14 cellular contexts compared by ENCODE assay signal in the genomic region with DNA sequence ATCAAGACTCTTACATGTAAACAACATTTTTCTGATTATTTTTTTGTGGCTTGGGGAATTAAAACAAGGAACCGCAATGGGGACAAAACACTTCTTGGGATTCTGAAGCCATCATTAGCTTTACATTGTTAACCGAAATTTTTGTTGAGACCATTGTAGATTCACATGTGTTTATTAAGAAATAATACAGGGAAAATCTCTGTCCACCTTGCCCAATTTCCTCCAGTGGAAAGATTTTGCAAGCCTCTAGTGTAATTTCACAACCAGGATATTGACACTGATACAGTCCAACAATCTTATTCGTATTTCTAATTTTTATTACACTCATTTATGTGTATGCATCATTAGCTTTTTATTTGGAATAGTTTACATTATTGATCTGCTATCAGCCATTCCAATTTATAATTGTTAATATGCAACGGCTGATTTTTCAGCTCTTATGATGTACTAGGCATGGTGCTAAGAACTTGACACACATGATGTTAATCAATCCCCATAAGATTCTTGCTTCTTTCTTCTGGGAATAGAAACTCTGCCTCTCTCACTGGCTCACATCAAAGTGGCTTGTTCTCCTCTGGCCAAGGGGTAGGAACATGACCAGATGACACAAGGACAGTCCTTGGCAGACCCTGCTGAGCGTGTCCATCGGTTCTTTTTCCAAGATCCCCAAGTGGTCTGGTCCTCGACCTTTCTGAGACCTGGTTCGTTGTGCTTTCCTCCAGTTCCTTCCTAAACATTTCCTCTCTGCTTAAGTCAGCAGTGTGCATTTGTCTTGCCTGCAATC.
A peak's percentile ranks its signal among the peaks of the same experiment; 100 is the strongest.
DNase-seq lines count a peak whose midpoint lies in the region; ATAC-seq and TF ChIP-seq lines count a peak whose summit lies in the region.
"Had no signal": no experiment of that assay in that cellular context is flagged by ENCODE, and none has a peak within 500 bp of the region (broad histone marks: within the 10 kb centered on the region; RNA-seq: fewer than 3 reads in every experiment).

No MANE protein-coding gene starts in this region.

- H3K27me3 ChIP-seq in ovary (no peaks in the 10 kb centered on the region), Caco-2 (replicated peaks; ENCODE audit: control insufficient read depth, insufficient read depth, low read length) (no peaks in the 10 kb centered on the region)

- no peak for TF ChIP-seq POLR2A in ovary (IDR thresholded peaks at IDR 0.05)

- no peak overlapping the region for H3K4me3 Mint-ChIP-seq in activated CD4-positive, alpha-beta memory T cell treated with anti-CD3 and anti-CD28 coated beads, Interleukin-2, amount 10 ng/mL, durations not matched to agents 7 days and 5 days
- H3K4me3 Mint-ChIP-seq in Caco-2 (ENCODE audit: unreplicated experiment) (no peak overlapping the region), HFFc6 (no peak overlapping the region)
- H3K4me3 Mint-ChIP-seq: CD4-positive, alpha-beta memory T cell; H9 had no signal

- H3K4me3 ChIP-seq in fibroblast of pulmonary artery (replicated peaks; ENCODE audit: low read depth, low read length) (no peak overlapping the region), ovary (no peak overlapping the region), Caco-2 (ENCODE audit: low read depth, low read length) (no peak overlapping the region)

- WGBS in ovary, 3 donors, result 48 to 71% (median 54%) methylated on average over 8 of the region's 8 CpGs

- POLR2A ChIA-PET in activated CD4-positive, alpha-beta memory T cell treated with anti-CD3 and anti-CD28 coated beads, Interleukin-2, amount 10 ng/mL, durations not matched to agents 7 days and 5 days (lab: Charles Lee), result no interaction called here
- POLR2A ChIA-PET in Caco-2 (lab: Charles Lee), result no interaction called here

- TF ChIP-seq EP300 in ovary (IDR thresholded peaks at IDR 0.05), result no peak

- peak; percentile 62 for DNase-seq in HCEC 1CT
- peak; percentile 55 for DNase-seq in amniotic epithelial cell (ENCODE audit: low read depth)
- peak; percentile 76 for DNase-seq in fibroblast of pulmonary artery (ENCODE audit: low read depth)
- DNase-seq in ovary, result no peak
- DNase-seq in activated CD4-positive, alpha-beta memory T cell treated with anti-CD3 and anti-CD28 coated beads, Interleukin-2, amount 10 ng/mL, durations not matched to agents 7 days and 5 days, result no peak
- DNase-seq in Caco-2, result no peak
- DNase-seq in HFFc6, result no peak
- DNase-seq: CD4-positive, alpha-beta memory T cell; DMS79 treated with DMSO at 0.1 percent for 48 hours; H9; NCI-H1048; NCI-H2081 treated with DMSO at 0.1 percent for 48 hours; NCI-H524 treated with DMSO at 0.1 percent for 48 hours had no signal

- H3K27ac Mint-ChIP-seq in activated CD4-positive, alpha-beta memory T cell treated with anti-CD3 and anti-CD28 coated beads, Interleukin-2, amount 10 ng/mL, durations not matched to agents 7 days and 5 days, result no peak overlapping the region
- H3K27ac Mint-ChIP-seq in Caco-2 (ENCODE audit: unreplicated experiment) (no peak overlapping the region), HFFc6 (no peak overlapping the region)

- no peak for ATAC-seq in HG02884 (IDR thresholded peaks at IDR 0.05; ENCODE audit: unreplicated experiment)

- no peaks in the 10 kb centered on the region for H3K4me1 Mint-ChIP-seq in activated CD4-positive, alpha-beta memory T cell treated with anti-CD3 and anti-CD28 coated beads, Interleukin-2, amount 10 ng/mL, durations not matched to agents 7 days and 5 days
- H3K4me1 Mint-ChIP-seq in Caco-2 (ENCODE audit: low read depth, unreplicated experiment), result no peaks in the 10 kb centered on the region
- peaks cover 53% of the 10 kb centered on the region for H3K4me1 Mint-ChIP-seq in HFFc6 (ENCODE audit: low read depth)
- H3K4me1 Mint-ChIP-seq: CD4-positive, alpha-beta memory T cell had no signal

- peaks cover 25% of the 10 kb centered on the region for H3K4me1 ChIP-seq in ovary (ENCODE audit: insufficient read depth)
- H3K4me1 ChIP-seq in Caco-2, result peaks cover 14% of the 10 kb centered on the region

- H3K36me3 ChIP-seq in ovary (no peaks in the 10 kb centered on the region), Caco-2 (ENCODE audit: control insufficient read depth, insufficient read depth, low read length) (no peaks in the 10 kb centered on the region)

- TF ChIP-seq CTCF in fibroblast of pulmonary artery (IDR thresholded peaks at IDR 0.05; ENCODE audit: low read length, missing control alignments), result no peak
- TF ChIP-seq CTCF in ovary (IDR thresholded peaks at IDR 0.05), result no peak
- TF ChIP-seq CTCF in Caco-2 (IDR thresholded peaks at IDR 0.05; ENCODE audit: insufficient read depth in 1 of 2, low read depth in 1 of 2, low read length in 1 of 2, severe bottlenecking in 1 of 2, unreplicated experiment in 1 of 2), result no peak
- TF ChIP-seq CTCF in HFFc6 (IDR thresholded peaks at IDR 0.05), result no peak

- intact Hi-C loops in ovary (cut with DNase I) (no loop called here), Caco-2 (cut with micrococcal nuclease; ENCODE audit: unreplicated experiment) (no loop called here)

- no peaks in the 10 kb centered on the region for H3K36me3 Mint-ChIP-seq in activated CD4-positive, alpha-beta memory T cell treated with anti-CD3 and anti-CD28 coated beads, Interleukin-2, amount 10 ng/mL, durations not matched to agents 7 days and 5 days (ENCODE audit: low read depth)
- H3K36me3 Mint-ChIP-seq in Caco-2 (ENCODE audit: insufficient read depth, unreplicated experiment) (no peaks in the 10 kb centered on the region), HFFc6 (ENCODE audit: low read depth) (peaks cover 20% of the 10 kb centered on the region)

- H3K9me3 Mint-ChIP-seq in activated CD4-positive, alpha-beta memory T cell treated with anti-CD3 and anti-CD28 coated beads, Interleukin-2, amount 10 ng/mL, durations not matched to agents 7 days and 5 days, result peaks cover 34% of the 10 kb centered on the region
- H3K9me3 Mint-ChIP-seq in Caco-2 (ENCODE audit: unreplicated experiment) (peaks cover 17% of the 10 kb centered on the region), HFFc6 (peaks cover 10% of the 10 kb centered on the region)

- peak overlapping the region; percentile 23 to 73 for H3K27ac ChIP-seq in ovary

- CTCF ChIA-PET in activated CD4-positive, alpha-beta memory T cell treated with anti-CD3 and anti-CD28 coated beads, Interleukin-2, amount 10 ng/mL, durations not matched to agents 7 days and 5 days (lab: Charles Lee), result no interaction called here
- CTCF ChIA-PET in Caco-2 (lab: Charles Lee), result no interaction called here

- no peaks in the 10 kb centered on the region for H3K27me3 Mint-ChIP-seq in activated CD4-positive, alpha-beta memory T cell treated with anti-CD3 and anti-CD28 coated beads, Interleukin-2, amount 10 ng/mL, durations not matched to agents 7 days and 5 days
- H3K27me3 Mint-ChIP-seq in Caco-2 (ENCODE audit: insufficient read depth, unreplicated experiment), result peaks cover 16% of the 10 kb centered on the region
- peaks cover 4% of the 10 kb centered on the region; the same call in 1 of the 2 replicates for H3K27me3 Mint-ChIP-seq in HFFc6 (ENCODE audit: insufficient read depth)
- H3K27me3 Mint-ChIP-seq: CD4-positive, alpha-beta memory T cell had no signal

- no peaks in the 10 kb centered on the region for H3K9me3 ChIP-seq in ovary
- no peaks in the 10 kb centered on the region for H3K9me3 ChIP-seq in Caco-2

- no TSS peak for BruUV-seq in Caco-2 (replicated peaks; lab: Mats Ljungman, UMichigan)

Comparison
In these comparisons a context has a peak if more than half of its experiments do, and no peak if none do; other contexts are left out.
1. DNase-seq: peak in HCEC 1CT (single experiment), amniotic epithelial cell (single experiment) and fibroblast of pulmonary artery (single experiment); none in ovary (0 of 5), activated CD4-positive, alpha-beta memory T cell treated with anti-CD3 and anti-CD28 coated beads, Interleukin-2, amount 10 ng/mL, durations not matched to agents 7 days and 5 days (single experiment), Caco-2 (0 of 2) and HFFc6 (single experiment).